ENCODE assay signal across 31 cellular contexts in the genomic region with DNA sequence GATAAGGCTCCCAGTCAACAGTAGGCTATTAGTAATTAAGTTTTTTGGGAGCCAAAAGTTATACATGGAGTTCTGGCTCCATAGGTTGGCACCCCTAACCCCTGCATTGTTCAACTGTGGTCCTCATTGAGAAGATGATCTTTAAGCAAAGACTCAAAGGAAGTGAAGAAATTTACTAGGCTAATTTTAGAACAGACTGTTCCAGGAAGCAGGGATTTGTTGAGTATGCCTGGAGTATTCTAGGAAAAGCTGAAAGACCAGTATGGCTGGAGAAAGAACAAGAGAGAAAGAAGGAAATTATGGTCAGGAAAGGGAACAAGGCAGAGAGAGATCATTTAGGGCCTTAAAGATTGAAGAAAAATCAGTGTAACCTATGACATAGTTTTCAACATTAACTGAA.
DNase-seq lines count a peak whose midpoint lies in the region; ATAC-seq, FAIRE-seq and TF ChIP-seq lines count a peak whose summit lies in the region.
"Had no signal": no experiment of that assay in that cellular context is flagged by ENCODE, and none has a peak within 500 bp of the region (broad histone marks: within the 10 kb centered on the region; RNA-seq: fewer than 3 reads in every experiment).

No MANE protein-coding gene starts in this region.

- H3K9me3 Mint-ChIP-seq in astrocyte (ENCODE audit: unreplicated experiment): no peaks in the 10 kb centered on the region
- H3K9me3 Mint-ChIP-seq: activated CD4-positive, alpha-beta memory T cell treated with anti-CD3 and anti-CD28 coated beads, Interleukin-2, amount 10 ng/mL, durations not matched to agents 7 days and 5 days; activated naive CD4-positive, alpha-beta T cell treated with anti-CD3 and anti-CD28 coated beads, Interleukin-2, amount 10 ng/mL, durations not matched to agents 7 days and 5 days; activated T-helper 17 cell treated with anti-CD3 and anti-CD28 coated beads, Interleukin-2, amount 50 U/mL, for 72 hours; natural killer cell; T-helper 1 cell treated with Interleukin-12 subunit alpha and Interleukin-12 subunit beta and Interleukin-4 antibody, amounts not matched to agents 30 μg/mL and 1 μg/mL, for 36 hours had no signal

- H3K36me3 Mint-ChIP-seq in astrocyte (ENCODE audit: low read depth, unreplicated experiment): no peaks in the 10 kb centered on the region
- H3K36me3 Mint-ChIP-seq: activated naive CD4-positive, alpha-beta T cell treated with anti-CD3 and anti-CD28 coated beads, Interleukin-2, amount 10 ng/mL, durations not matched to agents 7 days and 5 days; natural killer cell had no signal

- no peak overlapping the region for H3K4me2 ChIP-seq in astrocyte (ENCODE audit: low read length)
- peak overlapping the region; percentile 67 for H3K4me2 ChIP-seq in smooth muscle cell
- H3K4me2 ChIP-seq: BLaER1 had no signal

- H3K4me3 ChIP-seq in astrocyte (ENCODE audit: insufficient read depth, low read depth, low read length) (no peak overlapping the region), smooth muscle cell (no peak overlapping the region)
- H3K4me3 ChIP-seq: BLaER1, K562, lower lobe of right lung, MG63, psoas muscle, sigmoid colon, thyroid gland had no signal

- TF ChIP-seq CTCF in astrocyte (IDR thresholded peaks at IDR 0.05; ENCODE audit: insufficient read depth, low read depth, low read length) (no peak), smooth muscle cell (IDR thresholded peaks at IDR 0.05; ENCODE audit: borderline replicate concordance, insufficient read depth, poor library complexity, severe bottlenecking) (no peak)

- H3K79me2 ChIP-seq in astrocyte (ENCODE audit: insufficient read depth, low read length): no peaks in the 10 kb centered on the region
- H3K79me2 ChIP-seq in smooth muscle cell (ENCODE audit: low read depth): no peaks in the 10 kb centered on the region

- FAIRE-seq in astrocyte (lab: Jason Lieb, UNC): peak; percentile 17
- FAIRE-seq: endothelial cell of umbilical vein, HTR-8/SVneo, K562 had no signal

- no peak overlapping the region for H3K27ac Mint-ChIP-seq in astrocyte (ENCODE audit: unreplicated experiment)
- H3K27ac Mint-ChIP-seq: activated CD4-positive, alpha-beta memory T cell treated with anti-CD3 and anti-CD28 coated beads, Interleukin-2, amount 10 ng/mL, durations not matched to agents 7 days and 5 days; activated naive CD4-positive, alpha-beta T cell treated with anti-CD3 and anti-CD28 coated beads, Interleukin-2, amount 10 ng/mL, durations not matched to agents 7 days and 5 days; activated T-helper 17 cell treated with anti-CD3 and anti-CD28 coated beads, Interleukin-2, amount 50 U/mL, for 72 hours; natural killer cell; T-helper 1 cell treated with Interleukin-12 subunit alpha and Interleukin-12 subunit beta and Interleukin-4 antibody, amounts not matched to agents 30 μg/mL and 1 μg/mL, for 36 hours had no signal

- H3K36me3 ChIP-seq in astrocyte (ENCODE audit: insufficient read depth, low read length): no peaks in the 10 kb centered on the region
- no peaks in the 10 kb centered on the region for H3K36me3 ChIP-seq in smooth muscle cell (ENCODE audit: low read depth)
- H3K36me3 ChIP-seq: BLaER1, brain microvascular endothelial cell, lower lobe of right lung, MG63, sigmoid colon, thyroid gland had no signal

- no peak overlapping the region for H3K27ac ChIP-seq in astrocyte (ENCODE audit: low read depth, low read length)
- peak overlapping the region; percentile 40 for H3K27ac ChIP-seq in smooth muscle cell (ENCODE audit: low read depth)
- H3K27ac ChIP-seq: BLaER1, brain microvascular endothelial cell, lower lobe of right lung, psoas muscle, thyroid gland had no signal

- H2AFZ ChIP-seq in astrocyte (ENCODE audit: low read depth, low read length) (no peak overlapping the region), smooth muscle cell (ENCODE audit: low read depth) (peak overlapping the region; percentile 89)

- H3K27me3 Mint-ChIP-seq in astrocyte (ENCODE audit: low read depth, unreplicated experiment): no peaks in the 10 kb centered on the region
- H3K27me3 Mint-ChIP-seq: activated naive CD4-positive, alpha-beta T cell treated with anti-CD3 and anti-CD28 coated beads, Interleukin-2, amount 10 ng/mL, durations not matched to agents 7 days and 5 days had no signal

- H3K4me1 ChIP-seq in astrocyte (ENCODE audit: insufficient read depth, low read length) (peaks cover under 1% of the 10 kb centered on the region), smooth muscle cell (ENCODE audit: low read depth) (peaks cover 7% of the 10 kb centered on the region)
- H3K4me1 ChIP-seq: lower lobe of right lung, psoas muscle, sigmoid colon had no signal

- no peaks in the 10 kb centered on the region for H3F3A ChIP-seq in smooth muscle cell (ENCODE audit: low read depth)

- H3K27me3 ChIP-seq in astrocyte (ENCODE audit: insufficient read depth, low read length) (no peaks in the 10 kb centered on the region), smooth muscle cell (ENCODE audit: low read depth) (no peaks in the 10 kb centered on the region)
- H3K27me3 ChIP-seq: BLaER1, brain microvascular endothelial cell, MG63, sigmoid colon, thyroid gland had no signal

- peak; percentile 53 for DNase-seq in HCEC 1CT
- no peak for DNase-seq in astrocyte (ENCODE audit: low read depth)
- peak; percentile 32 for DNase-seq in foreskin melanocyte
- no peak for DNase-seq in smooth muscle cell (lab: John Stamatoyannopoulos, UW; ENCODE audit: unreplicated experiment)
- no peak for DNase-seq in left cardiac atrium
- DNase-seq in SKM-1 (lab: John Stamatoyannopoulos, UW; ENCODE audit: unreplicated experiment): no peak
- DNase-seq: activated CD4-positive, alpha-beta memory T cell treated with anti-CD3 and anti-CD28 coated beads, Interleukin-2, amount 10 ng/mL, durations not matched to agents 7 days and 5 days; activated CD4-positive, alpha-beta T cell treated with anti-CD3 and anti-CD28 coated beads for 1 hour; activated naive CD4-positive, alpha-beta T cell treated with anti-CD3 and anti-CD28 coated beads, Interleukin-2, amount 10 ng/mL, durations not matched to agents 7 days and 5 days; amniotic stem cell; brain microvascular endothelial cell; GDM1; kidney glomerular epithelial cell; lower lobe of right lung; MG63; natural killer cell; NCI-H1105 treated with DMSO at 0.1 percent for 48 hours; NCI-H2029; NCI-H526; occipital lobe; psoas muscle; sigmoid colon; stimulated activated CD4-positive, alpha-beta T cell treated with anti-CD3 and anti-CD28 coated beads, Interleukin-4, amount 100 ng/mL, for 24 hours; thyroid gland had no signal

- ATAC-seq in left cardiac atrium: no peak
- no peak for ATAC-seq in GM18868 (IDR thresholded peaks at IDR 0.05; ENCODE audit: unreplicated experiment)
- ATAC-seq: activated T-helper 17 cell treated with anti-CD3 and anti-CD28 coated beads, Interleukin-2, amount 50 U/mL, for 72 hours; K562; natural killer cell; psoas muscle had no signal

- H3K9ac ChIP-seq in astrocyte (ENCODE audit: low read length): no peak overlapping the region
- H3K9ac ChIP-seq in smooth muscle cell (ENCODE audit: low read depth): no peak overlapping the region
- H3K9ac ChIP-seq: BLaER1 had no signal

- H3K9me3 ChIP-seq in astrocyte (ENCODE audit: insufficient read depth, low read depth, low read length) (no peaks in the 10 kb centered on the region), smooth muscle cell (replicated peaks; ENCODE audit: low read depth) (no peaks in the 10 kb centered on the region)
- H3K9me3 ChIP-seq: BLaER1, lower lobe of right lung, MG63, psoas muscle, sigmoid colon, thyroid gland had no signal

- H3K4me1 Mint-ChIP-seq in astrocyte (ENCODE audit: low read depth, unreplicated experiment): peaks cover 17% of the 10 kb centered on the region
- H3K4me1 Mint-ChIP-seq: activated CD4-positive, alpha-beta memory T cell treated with anti-CD3 and anti-CD28 coated beads, Interleukin-2, amount 10 ng/mL, durations not matched to agents 7 days and 5 days; activated T-helper 17 cell treated with anti-CD3 and anti-CD28 coated beads, Interleukin-2, amount 50 U/mL, for 72 hours; natural killer cell had no signal

- H4K20me1 ChIP-seq in astrocyte (ENCODE audit: insufficient read depth, low read length) (no peaks in the 10 kb centered on the region), smooth muscle cell (ENCODE audit: low read depth) (no peaks in the 10 kb centered on the region)
- H4K20me1 ChIP-seq: BLaER1 had no signal

- H3K4me3 Mint-ChIP-seq in astrocyte (ENCODE audit: unreplicated experiment): no peak overlapping the region
- H3K4me3 Mint-ChIP-seq: activated CD4-positive, alpha-beta memory T cell treated with anti-CD3 and anti-CD28 coated beads, Interleukin-2, amount 10 ng/mL, durations not matched to agents 7 days and 5 days; activated naive CD4-positive, alpha-beta T cell treated with anti-CD3 and anti-CD28 coated beads, Interleukin-2, amount 10 ng/mL, durations not matched to agents 7 days and 5 days; activated T-helper 17 cell treated with anti-CD3 and anti-CD28 coated beads, Interleukin-2, amount 50 U/mL, for 72 hours; natural killer cell; T-helper 1 cell treated with Interleukin-12 subunit alpha and Interleukin-12 subunit beta and Interleukin-4 antibody, amounts not matched to agents 30 μg/mL and 1 μg/mL, for 36 hours had no signal

- intact Hi-C loops in left cardiac atrium (cut with DNase I): no loop called here

Comparison
In these comparisons a context has a peak if more than half of its experiments do, and no peak if none do; other contexts are left out.
1. DNase-seq: peak in HCEC 1CT (single experiment) and foreskin melanocyte (single experiment); none in astrocyte (single experiment), smooth muscle cell (single experiment), left cardiac atrium (single experiment) and SKM-1 (single experiment).